In genomic region chr3:166455724-166456123, GRCh38 we compare ENCODE assay signal across 21 cellular contexts.
DNase-seq lines count a peak whose midpoint lies in the region; TF ChIP-seq lines count a peak whose summit lies in the region.
"Had no signal": no experiment of that assay in that cellular context is flagged by ENCODE, and none has a peak within 500 bp of the region (broad histone marks: within the 10 kb centered on the region; RNA-seq: fewer than 3 reads in every experiment).

No MANE protein-coding gene starts in this region.

- POLR2A ChIA-PET in SK-N-SH (lab: Yijun Ruan, JAX) = no interaction called here

- no peaks in the 10 kb centered on the region for H3K27me3 Mint-ChIP-seq in endodermal cell (ENCODE audit: insufficient read depth)
- H3K27me3 Mint-ChIP-seq: brain, memory B cell had no signal

- peaks cover 2% of the 10 kb centered on the region for H3K9me3 Mint-ChIP-seq in endodermal cell
- H3K9me3 Mint-ChIP-seq: brain, neural progenitor cell had no signal

- no peak overlapping the region for H3K4me3 ChIP-seq in SK-N-SH (ENCODE audit: low read depth in 2 of 2, low read length in 1 of 2)
- peak overlapping the region; percentile 5 for H3K4me3 ChIP-seq in endodermal cell (ENCODE audit: low read length)
- H3K4me3 ChIP-seq in esophagus squamous epithelium = no peak overlapping the region
- H3K4me3 ChIP-seq in spleen = no peak overlapping the region
- H3K4me3 ChIP-seq: heart left ventricle, neural progenitor cell, right lobe of liver, testis had no signal

- no peaks in the 10 kb centered on the region for H3K36me3 Mint-ChIP-seq in endodermal cell (ENCODE audit: low read depth)
- H3K36me3 Mint-ChIP-seq: brain, CD14-positive monocyte, memory B cell, neural progenitor cell had no signal

- H3K9me3 ChIP-seq in SK-N-SH = no peaks in the 10 kb centered on the region
- no peaks in the 10 kb centered on the region for H3K9me3 ChIP-seq in endodermal cell (ENCODE audit: control insufficient read depth, low read length)
- H3K9me3 ChIP-seq in esophagus squamous epithelium = no peaks in the 10 kb centered on the region
- peaks cover 0 to 6% (median 0%) of the 10 kb centered on the region in 8 donors for H3K9me3 ChIP-seq in spleen
- H3K9me3 ChIP-seq: heart left ventricle, right lobe of liver, testis had no signal

- intact Hi-C loops in esophagus squamous epithelium (cut with DNase I) = no loop called here
- intact Hi-C loops in spleen (cut with DNase I; ENCODE audit: low total_unique reads) = no loop called here

- H3K27me3 ChIP-seq in SK-N-SH (ENCODE audit: insufficient read depth) (no peaks in the 10 kb centered on the region), endodermal cell (ENCODE audit: control insufficient read depth, insufficient read depth, low read length, poor library complexity, severe bottlenecking) (no peaks in the 10 kb centered on the region), esophagus squamous epithelium (no peaks in the 10 kb centered on the region), spleen (replicated peaks in 1 of 7) (no peaks in the 10 kb centered on the region)
- H3K27me3 ChIP-seq: heart left ventricle, neural progenitor cell, right lobe of liver, testis had no signal

- H3K9ac ChIP-seq in SK-N-SH (no peak overlapping the region), endodermal cell (ENCODE audit: extremely low read depth, low read length, poor library complexity, severe bottlenecking) (no peak overlapping the region)
- H3K9ac ChIP-seq: neural progenitor cell had no signal

- H3K4me1 Mint-ChIP-seq in endodermal cell = peaks cover 16% of the 10 kb centered on the region
- H3K4me1 Mint-ChIP-seq: brain, CD14-positive monocyte, memory B cell, neural progenitor cell had no signal

- no peak overlapping the region; a peak in 1 of 4 replicates for H3K27ac ChIP-seq in SK-N-SH (ENCODE audit: low read depth in 2 of 2, low read length in 1 of 2)
- H3K27ac ChIP-seq in endodermal cell (ENCODE audit: low read depth, low read length) = no peak overlapping the region
- H3K27ac ChIP-seq in esophagus squamous epithelium = no peak overlapping the region
- H3K27ac ChIP-seq in spleen = no peak overlapping the region
- H3K27ac ChIP-seq: heart left ventricle, neural progenitor cell, right lobe of liver, testis had no signal

- H3K9me2 ChIP-seq in SK-N-SH = no peaks in the 10 kb centered on the region

- H3K79me2 ChIP-seq in SK-N-SH (ENCODE audit: insufficient read depth) = no peaks in the 10 kb centered on the region

- TF ChIP-seq RAD21 in SK-N-SH (IDR thresholded peaks at IDR 0.05; ENCODE audit: low read length) = no peak

- H2AFZ ChIP-seq in SK-N-SH (ENCODE audit: low read depth) = peak overlapping the region; percentile 6; the same call in 1 of the 2 replicates
- H2AFZ ChIP-seq: neural progenitor cell had no signal

- H3K27ac Mint-ChIP-seq in endodermal cell = no peak overlapping the region
- H3K27ac Mint-ChIP-seq: brain, CD14-positive monocyte, memory B cell, neural progenitor cell had no signal

- 0 out of 4 replicates have a peak, but pooled peaks of 1 of the 2 experiments have one; percentile 39 for TF ChIP-seq EP300 in SK-N-SH (IDR thresholded peaks at IDR 0.05; ENCODE audit: borderline replicate concordance in 1 of 2, low read depth in 1 of 2, low read length in 1 of 2)

- H3K4me1 ChIP-seq in SK-N-SH (ENCODE audit: control insufficient read depth in 1 of 2, insufficient read depth in 2 of 2, low read depth in 1 of 2, low read length in 1 of 2) (no peaks in the 10 kb centered on the region), endodermal cell (ENCODE audit: control insufficient read depth, insufficient read depth, low read length) (no peaks in the 10 kb centered on the region), esophagus squamous epithelium (no peaks in the 10 kb centered on the region), spleen (no peaks in the 10 kb centered on the region)
- H3K4me1 ChIP-seq: heart left ventricle, neural progenitor cell, right lobe of liver, testis had no signal

- CTCF ChIA-PET in SK-N-SH (lab: Yijun Ruan, JAX) = no interaction called here

- no peak for TF ChIP-seq POLR2A in esophagus squamous epithelium (IDR thresholded peaks at IDR 0.05)
- no peak for TF ChIP-seq POLR2A in spleen (IDR thresholded peaks at IDR 0.05)

- H3K36me3 ChIP-seq in SK-N-SH (replicated peaks in 1 of 2; ENCODE audit: control insufficient read depth in 1 of 2, insufficient read depth in 2 of 2, low read length in 1 of 2) = no peaks in the 10 kb centered on the region
- no peaks in the 10 kb centered on the region for H3K36me3 ChIP-seq in endodermal cell (ENCODE audit: control insufficient read depth, insufficient read depth, low read length)
- H3K36me3 ChIP-seq in esophagus squamous epithelium = no peaks in the 10 kb centered on the region
- no peaks in the 10 kb centered on the region for H3K36me3 ChIP-seq in spleen
- H3K36me3 ChIP-seq: heart left ventricle, neural progenitor cell, right lobe of liver had no signal

- DNase-seq in HS-5 (ENCODE audit: low read depth) (peak; percentile 41), SK-N-SH (no peak), endodermal cell (no peak), non-pigmented ciliary epithelial cell (ENCODE audit: low read depth) (peak; percentile 55), esophagus squamous epithelium (lab: John Stamatoyannopoulos, UW) (no peak), NCI-H1436 (lab: John Stamatoyannopoulos, UW) (no peak), T-helper 9 cell (no peak), spleen (no peak)
- DNase-seq: activated T-cell treated with anti-CD3 and anti-CD28 coated beads for 4 hours; EL; heart left ventricle; NCI-H1417 treated with DMSO at 0.1 percent for 48 hours; NCI-H82; right lobe of liver; stimulated activated CD4-positive, alpha-beta T cell treated with anti-CD3 and anti-CD28 coated beads, Interleukin-15, amount 100 ng/mL, for 24 hours; stimulated activated naive CD4-positive, alpha-beta T cell; testis had no signal

- peaks cover 5% of the 10 kb centered on the region for H3F3A ChIP-seq in SK-N-SH (replicated peaks; ENCODE audit: insufficient read depth)

- H3K4me3 Mint-ChIP-seq in endodermal cell = no peak overlapping the region
- H3K4me3 Mint-ChIP-seq: brain, CD14-positive monocyte, memory B cell, neural progenitor cell had no signal

- TF ChIP-seq CTCF in SK-N-SH (IDR thresholded peaks at IDR 0.05) (no peak), endodermal cell (conservative IDR thresholded peaks at IDR 0.05) (no peak), esophagus squamous epithelium (IDR thresholded peaks at IDR 0.05) (no peak), spleen (IDR thresholded peaks at IDR 0.05 in 8 of 11, conservative IDR thresholded peaks at IDR 0.05 in 3 of 11) (no peak)

- no peaks in the 10 kb centered on the region for H4K20me1 ChIP-seq in SK-N-SH (ENCODE audit: insufficient read depth)

- H3K4me2 ChIP-seq in SK-N-SH = no peak overlapping the region
- H3K4me2 ChIP-seq: neural progenitor cell had no signal

- 0% methylated on average over 3 of the region's 3 CpGs for WGBS in SK-N-SH (ENCODE audit: low lambda C conversion rate)
- WGBS in endodermal cell (ENCODE audit: insufficient coverage in 1 of 2, insufficient read length in 1 of 2), 2 experiments = 83 to 94% methylated on average over 2 to 3 of the region's 3 CpGs
- WGBS in esophagus squamous epithelium, 2 donors = 30 to 39% methylated on average over 3 of the region's 3 CpGs
- 44 to 69% (median 55%) methylated on average over 3 of the region's 3 CpGs for WGBS in spleen, 5 donors

TF ChIP-seq in SK-N-SH, 30 proteins besides CTCF, POLR2A, EP300 and RAD21 (continues in another document):
- TF ChIP-seq FOSL2 (IDR thresholded peaks at IDR 0.05; ENCODE audit: borderline replicate concordance, low read depth) (peak; percentile 14; the same call in 1 of the 2 replicates), GABPA (IDR thresholded peaks at IDR 0.05; ENCODE audit: low read depth) (no peak), NFIC (IDR thresholded peaks at IDR 0.05; ENCODE audit: borderline replicate concordance) (peak; percentile 62), RFX5 (IDR thresholded peaks at IDR 0.05; ENCODE audit: low read length) (no peak), RXRA (IDR thresholded peaks at IDR 0.05; ENCODE audit: borderline replicate concordance, low read depth) (0 out of 2 replicates have a peak, but pooled peaks have one; percentile 33), MEF2A (IDR thresholded peaks at IDR 0.05; ENCODE audit: borderline replicate concordance, low read depth) (no peak), MXI1 (IDR thresholded peaks at IDR 0.05; ENCODE audit: low read depth, low read length) (no peak), IRF3 (IDR thresholded peaks at IDR 0.05; ENCODE audit: low read depth, low read length) (no peak), TEAD4 (IDR thresholded peaks at IDR 0.05; ENCODE audit: borderline replicate concordance, insufficient read depth) (0 out of 2 replicates have a peak, but pooled peaks have one; percentile 21), POLR2AphosphoS5 (IDR thresholded peaks at IDR 0.05; ENCODE audit: low read depth, low read length) (no peak), SIN3A (IDR thresholded peaks at IDR 0.05; ENCODE audit: borderline replicate concordance, low read depth, low read length) (no peak), TCF12 (IDR thresholded peaks at IDR 0.05) (peak; percentile 37), ELF1 (IDR thresholded peaks at IDR 0.05) (no peak), MAX (IDR thresholded peaks at IDR 0.05; ENCODE audit: low read depth) (no peak)

Comparison
In these comparisons a context has a peak if more than half of its experiments do, and no peak if none do; other contexts are left out.
1. DNase-seq: peak in HS-5 (single experiment) and non-pigmented ciliary epithelial cell (single experiment); none in SK-N-SH (single experiment), endodermal cell (single experiment), esophagus squamous epithelium (single experiment), NCI-H1436 (single experiment), T-helper 9 cell (single experiment) and spleen (single experiment).